Comparison of ENCODE assay signal across 8 cellular contexts in genomic region chr15:98647774-98648653, GRCh38. TPM values are rescaled to one million over a fixed set of nuclear protein-coding genes. Genes with fewer than 3 reads are reported as not detected.
DNase-seq lines count a peak whose midpoint lies in the region; ATAC-seq, FAIRE-seq and TF ChIP-seq lines count a peak whose summit lies in the region.

IGF1R (plus strand) TSS chr15:98648539; CDS start chr15:98649582, 1,043 bp downstream.

- no peaks in the 10 kb centered on the region for H3K4me1 ChIP-seq in right cardiac atrium (ENCODE audit: control insufficient read depth, insufficient read depth, low read length)

- TF ChIP-seq CTCF in GM12864 (IDR thresholded peaks at IDR 0.05; ENCODE audit: low read depth, low read length, missing control alignments) = no peak

- H3K27me3 ChIP-seq in right cardiac atrium (ENCODE audit: control insufficient read depth, insufficient read depth) = peaks cover 3% of the 10 kb centered on the region

- WGBS in right cardiac atrium = under 1% methylated on average over 105 of the region's 106 CpGs

- H3K27ac ChIP-seq in right cardiac atrium (ENCODE audit: low read length) = peak within 1 kb of the TSS; percentile 99

- intact Hi-C loops in right cardiac atrium (cut with DNase I) = loop anchor here (5.0 to 10.0 kb wide), 5 partner anchors 123 to 417 kb away; no protein-coding TSS in a partner anchor

- DNase-seq in GM12864 (ENCODE audit: low read depth) = no peak
- DNase-seq in NCI-H128 (lab: John Stamatoyannopoulos, UW; ENCODE audit: unreplicated experiment) = peak; percentile 45
- peak; percentile 48 to 94 (median 70) for DNase-seq in T-helper 2 cell
- peak in 56 of 58 donors; percentile 33 to 93 (median 84) for DNase-seq in anterior cingulate cortex (lab: John Stamatoyannopoulos, UW)
- DNase-seq in right cardiac atrium = peak; percentile 86 to 95 (median 95)
- DNase-seq in putamen (ENCODE audit: low spot score) = peak; percentile 93
- peak; percentile 93 for DNase-seq in urothelium cell line (ENCODE audit: low spot score)

- FAIRE-seq in urothelium cell line (lab: Jason Lieb, UNC) = no peak

- peak; percentile 76 for ATAC-seq in HG02678 (IDR thresholded peaks at IDR 0.05; ENCODE audit: unreplicated experiment)
- ATAC-seq in right cardiac atrium = peak; percentile 82 to 84

- H3K9me3 ChIP-seq in right cardiac atrium (ENCODE audit: control insufficient read depth, low read length) = no peaks in the 10 kb centered on the region

- peak within 1 kb of the TSS; percentile 65 for H3K4me3 ChIP-seq in GM12864 (ENCODE audit: low read depth, low read length)
- H3K4me3 ChIP-seq in right cardiac atrium (ENCODE audit: low read length) = peak within 1 kb of the TSS; percentile 100

RNA-seq across cellular contexts. Expression of gene IGF1R, which starts in this region (rescaled TPM):
- total RNA-seq in right cardiac atrium = 10 to 100 TPM; 31.0 to 52.3 (median 39.1) TPM
- 9.0 TPM for polyA plus RNA-seq in right cardiac atrium
